Comparison of ENCODE assay signal across 24 cellular contexts in genomic region chr15:65335278-65336055, GRCh38. TPM values are rescaled to one million over a fixed set of nuclear protein-coding genes. Genes with fewer than 3 reads are reported as not detected.
"Had no signal": no experiment of that assay in that cellular context is flagged by ENCODE, and none has a peak within 500 bp of the region (broad histone marks: within the 10 kb centered on the region; RNA-seq: fewer than 3 reads in every experiment).

No MANE protein-coding gene starts in this region.

- H3K36me3 Mint-ChIP-seq: natural killer cell treated with Interleukin-12 subunit alpha and Interleukin-12 subunit beta and Interleukin-15 and Interleukin-18, amount 100 ng/mL, for 72 hours; stimulated activated effector memory CD8-positive, alpha-beta T cell treated with anti-CD3 and anti-CD28 coated beads, Interleukin-12 subunit alpha, Interleukin-12 subunit beta, amount 100 ng/mL, for 72 hours; T-cell had no signal

- ATAC-seq: activated CD8-positive, alpha-beta T cell treated with anti-CD3 and anti-CD28 coated beads, Interleukin-2, amount 10 ng/mL, durations not matched to agents 7 days and 5 days; activated naive CD8-positive, alpha-beta T cell treated with anti-CD3 and anti-CD28 coated beads, Interleukin-2, amount 50 U/mL, for 24 hours; natural killer cell treated with Interleukin-12 subunit alpha and Interleukin-12 subunit beta and Interleukin-15 and Interleukin-18, amount 100 ng/mL, for 72 hours; T-cell had no signal

- H3K27me3 ChIP-seq: breast epithelium, right atrium auricular region had no signal

- H3K4me1 Mint-ChIP-seq: activated CD4-positive, alpha-beta T cell treated with anti-CD3 and anti-CD28 coated beads, Interleukin-2, amount 10 ng/mL, durations not matched to agents 24 days and 14 days; activated naive CD8-positive, alpha-beta T cell treated with anti-CD3 and anti-CD28 coated beads, Interleukin-2, amount 50 U/mL, for 24 hours had no signal

- H3K9me3 Mint-ChIP-seq: activated CD4-positive, alpha-beta T cell treated with anti-CD3 and anti-CD28 coated beads, Interleukin-2, amount 10 ng/mL, durations not matched to agents 24 days and 14 days; activated naive CD4-positive, alpha-beta T cell treated with anti-CD3 and anti-CD28 coated beads for 36 hours; activated naive CD8-positive, alpha-beta T cell treated with anti-CD3 and anti-CD28 coated beads, Interleukin-2, amount 50 U/mL, for 24 hours; activated T-cell treated with anti-CD3 and anti-CD28 coated beads, Interleukin-2, amount 50 U/mL, for 24 hours; natural killer cell treated with Interleukin-12 subunit alpha and Interleukin-12 subunit beta and Interleukin-15 and Interleukin-18, amount 100 ng/mL, for 72 hours; stimulated activated effector memory CD8-positive, alpha-beta T cell treated with anti-CD3 and anti-CD28 coated beads, Interleukin-12 subunit alpha, Interleukin-12 subunit beta, amount 100 ng/mL, for 72 hours; T-cell had no signal

- H3K27ac ChIP-seq: breast epithelium, esophagus muscularis mucosa, prostate gland, right atrium auricular region, stomach, thoracic aorta had no signal

- H3K4me3 ChIP-seq: breast epithelium, esophagus muscularis mucosa, prostate gland, right atrium auricular region, stomach, thoracic aorta had no signal

- H3K9me3 ChIP-seq: breast epithelium, esophagus muscularis mucosa, prostate gland, right atrium auricular region, stomach, thoracic aorta had no signal

- H3K36me3 ChIP-seq: breast epithelium, esophagus muscularis mucosa, prostate gland, right atrium auricular region, stomach, thoracic aorta had no signal

- DNase-seq: activated CD4-positive, alpha-beta T cell treated with anti-CD3 and anti-CD28 coated beads, Interleukin-2, amount 10 ng/mL, durations not matched to agents 24 days and 14 days; activated CD8-positive, alpha-beta T cell treated with anti-CD3 and anti-CD28 coated beads, Interleukin-2, amount 10 ng/mL, durations not matched to agents 7 days and 5 days; activated naive CD4-positive, alpha-beta T cell treated with anti-CD3 and anti-CD28 coated beads for 36 hours; activated naive CD8-positive, alpha-beta T cell treated with anti-CD3 and anti-CD28 coated beads, Interleukin-2, amount 50 U/mL, for 24 hours; activated T-cell treated with anti-CD3 and anti-CD28 coated beads, Interleukin-2, amount 50 U/mL, for 24 hours; anterior cingulate cortex; cerebellar nuclear complex; effector CD4-positive, alpha-beta T cell; stimulated activated CD4-positive, alpha-beta T cell treated with anti-CD3 and anti-CD28 coated beads, Interleukin-4, amount 100 ng/mL, for 24 hours; stomach; T-cell had no signal

- H3K4me1 ChIP-seq: breast epithelium, esophagus muscularis mucosa, prostate gland, right atrium auricular region, stomach had no signal

- H3K4me3 Mint-ChIP-seq: activated CD4-positive, alpha-beta T cell treated with anti-CD3 and anti-CD28 coated beads, Interleukin-2, amount 10 ng/mL, durations not matched to agents 24 days and 14 days; activated CD8-positive, alpha-beta T cell treated with anti-CD3 and anti-CD28 coated beads, Interleukin-2, amount 10 ng/mL, durations not matched to agents 7 days and 5 days; activated naive CD4-positive, alpha-beta T cell treated with anti-CD3 and anti-CD28 coated beads for 36 hours; activated naive CD8-positive, alpha-beta T cell treated with anti-CD3 and anti-CD28 coated beads, Interleukin-2, amount 50 U/mL, for 24 hours; activated T-cell treated with anti-CD3 and anti-CD28 coated beads, Interleukin-2, amount 50 U/mL, for 24 hours; natural killer cell treated with Interleukin-12 subunit alpha and Interleukin-12 subunit beta and Interleukin-15 and Interleukin-18, amount 100 ng/mL, for 72 hours; stimulated activated effector memory CD8-positive, alpha-beta T cell treated with anti-CD3 and anti-CD28 coated beads, Interleukin-12 subunit alpha, Interleukin-12 subunit beta, amount 100 ng/mL, for 72 hours; T-cell had no signal

- H3K27ac Mint-ChIP-seq: activated CD4-positive, alpha-beta T cell treated with anti-CD3 and anti-CD28 coated beads, Interleukin-2, amount 10 ng/mL, durations not matched to agents 24 days and 14 days; activated CD8-positive, alpha-beta T cell treated with anti-CD3 and anti-CD28 coated beads, Interleukin-2, amount 10 ng/mL, durations not matched to agents 7 days and 5 days; activated naive CD4-positive, alpha-beta T cell treated with anti-CD3 and anti-CD28 coated beads for 36 hours; activated naive CD8-positive, alpha-beta T cell treated with anti-CD3 and anti-CD28 coated beads, Interleukin-2, amount 50 U/mL, for 24 hours; activated T-cell treated with anti-CD3 and anti-CD28 coated beads, Interleukin-2, amount 50 U/mL, for 24 hours; natural killer cell treated with Interleukin-12 subunit alpha and Interleukin-12 subunit beta and Interleukin-15 and Interleukin-18, amount 100 ng/mL, for 72 hours; stimulated activated effector memory CD8-positive, alpha-beta T cell treated with anti-CD3 and anti-CD28 coated beads, Interleukin-12 subunit alpha, Interleukin-12 subunit beta, amount 100 ng/mL, for 72 hours; T-cell had no signal

RNA-seq across cellular contexts. Expression of gene RNU5B-1, which starts 31.0 kb away (rescaled TPM):
- total RNA-seq: activated CD4-positive, alpha-beta T cell treated with anti-CD3 and anti-CD28 coated beads, Interleukin-2, amount 10 ng/mL, durations not matched to agents 24 days and 14 days; activated naive CD4-positive, alpha-beta T cell treated with anti-CD3 and anti-CD28 coated beads for 36 hours; breast epithelium; endothelial cell of umbilical vein; esophagus muscularis mucosa; lower leg skin; natural killer cell treated with Interleukin-12 subunit alpha and Interleukin-12 subunit beta and Interleukin-15 and Interleukin-18, amount 100 ng/mL, for 72 hours; omental fat pad; prostate gland; right atrium auricular region; skeletal muscle tissue; stomach; thoracic aorta; ureter had no signal
- polyA plus RNA-seq: endothelial cell of umbilical vein, stomach had no signal

RNA-seq across cellular contexts. Expression of gene RNU5A-1, which starts 39.6 kb away (rescaled TPM):
- total RNA-seq: activated CD4-positive, alpha-beta T cell treated with anti-CD3 and anti-CD28 coated beads, Interleukin-2, amount 10 ng/mL, durations not matched to agents 24 days and 14 days; activated CD8-positive, alpha-beta T cell treated with anti-CD3 and anti-CD28 coated beads, Interleukin-2, amount 10 ng/mL, durations not matched to agents 7 days and 5 days; activated naive CD4-positive, alpha-beta T cell treated with anti-CD3 and anti-CD28 coated beads for 36 hours; breast epithelium; endothelial cell of umbilical vein; esophagus muscularis mucosa; lower leg skin; mesenteric fat pad; natural killer cell treated with Interleukin-12 subunit alpha and Interleukin-12 subunit beta and Interleukin-15 and Interleukin-18, amount 100 ng/mL, for 72 hours; omental fat pad; prostate gland; right atrium auricular region; skeletal muscle tissue; stomach; T-cell; thoracic aorta; ureter had no signal
- polyA plus RNA-seq: endothelial cell of umbilical vein, stomach had no signal

RNA-seq across cellular contexts. Expression of gene IGDCC3, which starts 42.3 kb away (rescaled TPM):
- total RNA-seq: activated CD4-positive, alpha-beta T cell treated with anti-CD3 and anti-CD28 coated beads, Interleukin-2, amount 10 ng/mL, durations not matched to agents 24 days and 14 days; activated CD8-positive, alpha-beta T cell treated with anti-CD3 and anti-CD28 coated beads, Interleukin-2, amount 10 ng/mL, durations not matched to agents 7 days and 5 days; activated naive CD4-positive, alpha-beta T cell treated with anti-CD3 and anti-CD28 coated beads for 36 hours; endothelial cell of umbilical vein; lower leg skin; mesenteric fat pad; natural killer cell treated with Interleukin-12 subunit alpha and Interleukin-12 subunit beta and Interleukin-15 and Interleukin-18, amount 100 ng/mL, for 72 hours; omental fat pad; right atrium auricular region; thoracic aorta had no signal
